11 cellular contexts compared by ENCODE assay signal in genomic region chr4:6245246-6246169, GRCh38. TPM values are rescaled to one million over a fixed set of nuclear protein-coding genes. Genes with fewer than 3 reads are reported as not detected.
DNase-seq lines count a peak whose midpoint lies in the region; ATAC-seq and TF ChIP-seq lines count a peak whose summit lies in the region.
"Had no signal": no experiment of that assay in that cellular context is flagged by ENCODE, and none has a peak within 500 bp of the region (broad histone marks: within the 10 kb centered on the region; RNA-seq: fewer than 3 reads in every experiment).

No MANE protein-coding gene starts in this region.

- H3K36me3 Mint-ChIP-seq in natural killer cell: no peaks in the 10 kb centered on the region

- H3K36me3 ChIP-seq in BJ (ENCODE audit: control insufficient read depth, insufficient read depth, low read length) (no peaks in the 10 kb centered on the region), iPS-18a (ENCODE audit: control insufficient read depth, low read depth, low read length) (no peaks in the 10 kb centered on the region), rectal smooth muscle tissue (ENCODE audit: control insufficient read depth, insufficient read depth, low read length) (no peaks in the 10 kb centered on the region)
- H3K36me3 ChIP-seq: neutrophil had no signal

- no peak for TF ChIP-seq CTCF in BJ (IDR thresholded peaks at IDR 0.05; ENCODE audit: insufficient read depth, low read depth, low read length)
- TF ChIP-seq CTCF in natural killer cell (IDR thresholded peaks at IDR 0.05): no peak

- no peaks in the 10 kb centered on the region for H3K9me3 Mint-ChIP-seq in natural killer cell

- CTCF ChIA-PET in BJ (lab: Yijun Ruan, JAX): interaction anchor here (1.4 to 16.7 kb wide), 2 partner anchors 10 to 83 kb away, joined by 3 to 496 read pairs; no protein-coding TSS in a partner anchor

- H3K27me3 Mint-ChIP-seq in natural killer cell (ENCODE audit: low read depth in 2 of 2): peaks cover 59 to 69% of the 10 kb centered on the region in 2 donors

- intact Hi-C loops in natural killer cell (cut with micrococcal nuclease): no loop called here

- in situ Hi-C loops in ACHN (cut with HindIII; ENCODE audit: low pct_ligation_motif_present, low pct_unique_long_range_greater_than_20kb, low sequenced_read_pairs): no loop called here

- H3K4me3 Mint-ChIP-seq in natural killer cell: no peak overlapping the region
- H3K4me3 Mint-ChIP-seq: activated CD8-positive, alpha-beta T cell treated with anti-CD3 and anti-CD28 coated beads, Interleukin-2, amount 10 ng/mL, durations not matched to agents 7 days and 5 days had no signal

- no peak overlapping the region for H3K27ac Mint-ChIP-seq in natural killer cell
- H3K27ac Mint-ChIP-seq: activated CD8-positive, alpha-beta T cell treated with anti-CD3 and anti-CD28 coated beads, Interleukin-2, amount 10 ng/mL, durations not matched to agents 7 days and 5 days had no signal

- H3K27ac ChIP-seq in caudate nucleus (ENCODE audit: low read depth, low read length) (peak overlapping the region; percentile 83), iPS-18a (ENCODE audit: low read length) (no peak overlapping the region), rectal smooth muscle tissue (ENCODE audit: low read depth, low read length) (no peak overlapping the region)
- H3K27ac ChIP-seq: neutrophil had no signal

- peaks cover 1 to 2% of the 10 kb centered on the region in 2 donors for H3K4me1 Mint-ChIP-seq in natural killer cell

- H3K4me1 ChIP-seq in iPS-18a (ENCODE audit: control insufficient read depth, low read depth, low read length) (peaks cover 11% of the 10 kb centered on the region), rectal smooth muscle tissue (ENCODE audit: control insufficient read depth, insufficient read depth, low read length) (peaks cover 2% of the 10 kb centered on the region)

- DNase-seq in BJ (ENCODE audit: low read depth) (no peak), caudate nucleus (lab: John Stamatoyannopoulos, UW) (peak in 46 of 61 donors; percentile 13 to 86 (median 54)), NK-92 (lab: John Stamatoyannopoulos, UW; ENCODE audit: unreplicated experiment) (no peak), dedifferentiated amniotic fluid mesenchymal stem cell (ENCODE audit: extremely low spot score) (no peak), ACHN (no peak), natural killer cell (no peak)
- DNase-seq: activated CD8-positive, alpha-beta T cell treated with anti-CD3 and anti-CD28 coated beads, Interleukin-2, amount 10 ng/mL, durations not matched to agents 7 days and 5 days; NCI-H82 had no signal

- no peak for ATAC-seq in natural killer cell
- ATAC-seq: activated CD8-positive, alpha-beta T cell treated with anti-CD3 and anti-CD28 coated beads, Interleukin-2, amount 10 ng/mL, durations not matched to agents 7 days and 5 days had no signal

- H3K9me3 ChIP-seq in iPS-18a (ENCODE audit: control insufficient read depth, low read depth, low read length): no peaks in the 10 kb centered on the region

- H3K4me3 ChIP-seq in BJ (ENCODE audit: low read depth, low read length): peak overlapping the region; percentile 24
- H3K4me3 ChIP-seq in iPS-18a (ENCODE audit: low read length): peak overlapping the region; percentile 46
- peak overlapping the region; percentile 51 for H3K4me3 ChIP-seq in rectal smooth muscle tissue (ENCODE audit: low read length)

- peaks cover 10% of the 10 kb centered on the region for H3K27me3 ChIP-seq in BJ (ENCODE audit: control insufficient read depth, insufficient read depth, low read length)
- peaks cover 6% of the 10 kb centered on the region for H3K27me3 ChIP-seq in iPS-18a (ENCODE audit: control insufficient read depth, insufficient read depth, low read length)
- H3K27me3 ChIP-seq in rectal smooth muscle tissue (ENCODE audit: control insufficient read depth, insufficient read depth, low read length): peaks cover 16% of the 10 kb centered on the region

- H3K9ac ChIP-seq in iPS-18a (ENCODE audit: low read length) (no peak overlapping the region), rectal smooth muscle tissue (ENCODE audit: low read length) (no peak overlapping the region)

- POLR2A ChIA-PET in BJ (lab: Charles Lee): interaction anchor here (0.6 kb wide), 1 partner anchor 471 kb away, joined by 3 read pairs; no protein-coding TSS in a partner anchor

RNA-seq across cellular contexts. Expression of gene WFS1, which starts 24.1 kb away (rescaled TPM):
- 40.3 and 66.4 TPM in 2 replicates for polyA plus RNA-seq in BJ (2011; rRNA removed)
- 30.7 and 37.2 TPM in 2 replicates for polyA minus RNA-seq in BJ (2011; rRNA and poly(A)+ RNA removed)
- total RNA-seq in natural killer cell: 1 to 10 TPM; 3.0 to 5.6 (median 3.5) TPM

RNA-seq across cellular contexts. Expression of gene JAKMIP1, which starts 45.2 kb away (rescaled TPM):
- not detected in 2 replicates for polyA plus RNA-seq in BJ (2011; rRNA removed)
- polyA minus RNA-seq in BJ (2011; rRNA and poly(A)+ RNA removed): not detected in 2 replicates
- total RNA-seq in natural killer cell: 10 to 100 TPM in 2 of 3 donors, 1 to 10 TPM in 1; 8.8 to 21.8 (median 16.4) TPM

Comparison
In these comparisons a context has a peak if more than half of its experiments do, and no peak if none do; other contexts are left out.
1. DNase-seq: peak in caudate nucleus (46 of 61); none in BJ (single experiment), NK-92 (single experiment), dedifferentiated amniotic fluid mesenchymal stem cell (single experiment), ACHN (single experiment) and natural killer cell (single experiment).
2. Peak in every context shown above with its lines, with median percentiles within 50 percentile points of each other: H3K4me3 ChIP-seq.